Comparison of ENCODE assay signal across 24 cellular contexts in genomic region chr2:127056631-127057370, GRCh38.
"Had no signal": no experiment of that assay in that cellular context is flagged by ENCODE, and none has a peak within 500 bp of the region (broad histone marks: within the 10 kb centered on the region; RNA-seq: fewer than 3 reads in every experiment).

No MANE protein-coding gene starts in this region.

- H3K27me3 Mint-ChIP-seq: activated naive CD4-positive, alpha-beta T cell treated with anti-CD3 and anti-CD28 coated beads, Interleukin-2, amount 50 U/mL, for 24 hours; memory B cell had no signal

- H3K4me3 ChIP-seq: left lung, suprapubic skin had no signal

- H3K27ac ChIP-seq: epithelial cell of prostate, left lung, neutrophil, suprapubic skin, VCaP had no signal

- H3K4me3 Mint-ChIP-seq: activated naive CD4-positive, alpha-beta T cell treated with anti-CD3 and anti-CD28 coated beads, Interleukin-2, amount 50 U/mL, for 24 hours; memory B cell had no signal

- H3K9me3 ChIP-seq: left lung, neutrophil, suprapubic skin had no signal

- H3K27ac Mint-ChIP-seq: activated naive CD4-positive, alpha-beta T cell treated with anti-CD3 and anti-CD28 coated beads, Interleukin-2, amount 50 U/mL, for 24 hours; memory B cell had no signal

- H3K9me3 Mint-ChIP-seq: activated naive CD4-positive, alpha-beta T cell treated with anti-CD3 and anti-CD28 coated beads, Interleukin-2, amount 50 U/mL, for 24 hours; memory B cell had no signal

- H3K36me3 ChIP-seq: neutrophil had no signal

- H3K27me3 ChIP-seq: left lung, neutrophil, suprapubic skin had no signal

- ATAC-seq: left lung had no signal

- DNase-seq: activated CD4-positive, alpha-beta T cell treated with anti-CD3 and anti-CD28 coated beads, Interleukin-2, amount 50 U/mL, for 1 hour; activated CD4-positive, CD25-positive, alpha-beta regulatory T cell treated with anti-CD3 and anti-CD28 coated beads, Interleukin-2, amount 50 U/mL, for 72 hours; activated CD8-positive, alpha-beta memory T cell treated with anti-CD3 and anti-CD28 coated beads, Interleukin-2, amount 50 U/mL, for 4 hours; activated gamma-delta T cell; activated T-cell treated with anti-CD3 and anti-CD28 coated beads, Interleukin-2, amount 50 U/mL, for 48 hours; dermis blood vessel endothelial cell; foreskin fibroblast; glutamatergic neuron; hippocampal formation; retina; stimulated activated CD4-positive, alpha-beta T cell treated with anti-CD3 and anti-CD28 coated beads, Interleukin-12 subunit alpha, Interleukin-12 subunit beta, amount 100 ng/mL, for 4 hours; stimulated activated CD4-positive, alpha-beta T cell treated with anti-CD3 and anti-CD28 coated beads, Interleukin-1b, Interleukin-23, amount 100 ng/mL, for 48 hours; stimulated activated CD8-positive, alpha-beta memory T cell treated with anti-CD3 and anti-CD28 coated beads, Interleukin-4, amount 100 ng/mL, for 48 hours; stimulated activated naive CD4-positive, alpha-beta T cell treated with Interleukin-2 at 50 U/mL for 16 hours; SW 1271; T-helper 2 cell; trophoblast cell had no signal
